ENCODE assay signal across 14 cellular contexts in genomic region chr11:8726395-8726794, GRCh38.
"Had no signal": no experiment of that assay in that cellular context is flagged by ENCODE, and none has a peak within 500 bp of the region (broad histone marks: within the 10 kb centered on the region; RNA-seq: fewer than 3 reads in every experiment).

No MANE protein-coding gene starts in this region.

- ATAC-seq: naive thymus-derived CD8-positive, alpha-beta T cell; stimulated activated naive CD8-positive, alpha-beta T cell treated with anti-CD3 and anti-CD28 coated beads, Interleukin-15, amount 100 ng/mL, for 72 hours; T-cell had no signal

- H3K4me3 Mint-ChIP-seq: activated T-helper 1 cell treated with anti-CD3 and anti-CD28 coated beads, Interleukin-12 subunit alpha, Interleukin-12 subunit beta, Interleukin-2, Interleukin-4 antibody, amounts not matched to agents 30 ng/mL and 10 ng/mL and 1 ng/mL, durations not matched to agents 14 hours and 24 hours and 36 hours; naive thymus-derived CD8-positive, alpha-beta T cell; stimulated activated naive CD8-positive, alpha-beta T cell treated with anti-CD3 and anti-CD28 coated beads, Interleukin-15, amount 100 ng/mL, for 72 hours; T-cell had no signal

- H3K27ac ChIP-seq: coronary artery, SK-N-MC had no signal

- H3K9me3 Mint-ChIP-seq: activated T-helper 1 cell treated with anti-CD3 and anti-CD28 coated beads, Interleukin-12 subunit alpha, Interleukin-12 subunit beta, Interleukin-2, Interleukin-4 antibody, amounts not matched to agents 30 ng/mL and 10 ng/mL and 1 ng/mL, durations not matched to agents 14 hours and 24 hours and 36 hours; naive thymus-derived CD8-positive, alpha-beta T cell; stimulated activated naive CD8-positive, alpha-beta T cell treated with anti-CD3 and anti-CD28 coated beads, Interleukin-15, amount 100 ng/mL, for 72 hours; T-cell had no signal

- DNase-seq: activated CD4-positive, alpha-beta T cell treated with anti-CD3 and anti-CD28 coated beads for 48 hours; activated naive CD4-positive, alpha-beta T cell treated with Interleukin-2 at 50 U/mL for 16 hours; central memory CD4-positive, alpha-beta T cell; effector CD4-positive, alpha-beta T cell; kidney glomerular epithelial cell; midbrain; naive thymus-derived CD8-positive, alpha-beta T cell; stimulated activated CD4-positive, alpha-beta T cell treated with anti-CD3 and anti-CD28 coated beads, Interleukin-15, amount 100 ng/mL, for 24 hours; stimulated activated CD4-positive, alpha-beta T cell treated with anti-CD3 and anti-CD28 coated beads, Interleukin-4, amount 100 ng/mL, for 24 hours; stimulated activated naive CD8-positive, alpha-beta T cell treated with anti-CD3 and anti-CD28 coated beads, Interleukin-15, amount 100 ng/mL, for 72 hours; T-cell had no signal

- H3K4me3 ChIP-seq: coronary artery, SK-N-MC had no signal

- H3K4me1 Mint-ChIP-seq: stimulated activated naive CD8-positive, alpha-beta T cell treated with anti-CD3 and anti-CD28 coated beads, Interleukin-15, amount 100 ng/mL, for 72 hours; T-cell had no signal

- H3K27ac Mint-ChIP-seq: activated T-helper 1 cell treated with anti-CD3 and anti-CD28 coated beads, Interleukin-12 subunit alpha, Interleukin-12 subunit beta, Interleukin-2, Interleukin-4 antibody, amounts not matched to agents 30 ng/mL and 10 ng/mL and 1 ng/mL, durations not matched to agents 14 hours and 24 hours and 36 hours; naive thymus-derived CD8-positive, alpha-beta T cell; stimulated activated naive CD8-positive, alpha-beta T cell treated with anti-CD3 and anti-CD28 coated beads, Interleukin-15, amount 100 ng/mL, for 72 hours; T-cell had no signal

- H3K36me3 Mint-ChIP-seq: naive thymus-derived CD8-positive, alpha-beta T cell; T-cell had no signal
